1 cellular context compared by ENCODE assay signal in the genomic region with DNA sequence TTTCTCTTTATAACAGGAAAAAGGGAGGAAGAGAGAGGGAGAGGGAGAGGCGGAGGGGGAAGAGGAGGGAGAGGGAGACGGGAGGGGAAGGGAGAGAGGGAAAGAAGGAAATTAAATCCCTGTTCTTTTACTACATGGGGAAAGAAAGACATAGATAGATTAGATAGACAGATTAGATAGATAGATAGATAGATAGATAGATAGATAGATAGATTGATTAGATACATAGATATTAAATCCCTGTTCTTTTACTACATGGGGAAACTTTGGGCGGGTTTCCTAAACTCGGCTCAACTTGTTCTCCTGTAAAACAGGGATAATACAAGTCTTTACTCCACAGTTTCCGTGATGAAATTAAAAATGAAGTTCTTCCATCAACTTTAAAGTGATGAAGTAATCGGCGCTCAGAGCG.
TF ChIP-seq lines count a peak whose summit lies in the region.

No MANE protein-coding gene starts in this region.

TF ChIP-seq in HCT116, 20 proteins besides CTCF, POLR2A, EP300 and RAD21 (continued from another document):
- no peak for TF ChIP-seq ZFX (IDR thresholded peaks at IDR 0.05)
- TF ChIP-seq EZH2phosphoT487 (IDR thresholded peaks at IDR 0.05; ENCODE audit: borderline replicate concordance), result no peak
- no peak for TF ChIP-seq ELF1 (IDR thresholded peaks at IDR 0.05; ENCODE audit: borderline replicate concordance, low read depth)
- TF ChIP-seq EGR1 (IDR thresholded peaks at IDR 0.05; ENCODE audit: low read depth), result no peak
- no peak for TF ChIP-seq SP1 (IDR thresholded peaks at IDR 0.05; ENCODE audit: low read depth)
- no peak for TF ChIP-seq SIN3A (IDR thresholded peaks at IDR 0.05; ENCODE audit: low read depth)
